1 cellular context compared by ENCODE assay signal in genomic region chr2:139259422-139260051, GRCh38.
TF ChIP-seq lines count a peak whose summit lies in the region.

No MANE protein-coding gene starts in this region.

TF ChIP-seq in HepG2, 621 proteins besides CTCF, POLR2A, EP300 and RAD21 (continued from another document and continues in another):
- no peak for TF ChIP-seq HNRNPLL (IDR thresholded peaks at IDR 0.05; ENCODE audit: low read depth, low read length, poor library complexity, severe bottlenecking)
- TF ChIP-seq MXD3 (CRISPR knock-in tag; IDR thresholded peaks at IDR 0.05) = no peak
- no peak for TF ChIP-seq POGK (CRISPR knock-in tag; conservative IDR thresholded peaks at IDR 0.05)
- TF ChIP-seq PRDM4 (CRISPR knock-in tag; IDR thresholded peaks at IDR 0.05; ENCODE audit: borderline replicate concordance) = no peak
- TF ChIP-seq HNRNPL (IDR thresholded peaks at IDR 0.05; ENCODE audit: low read depth, low read length) = no peak
- no peak for TF ChIP-seq PBX3 (CRISPR knock-in tag; IDR thresholded peaks at IDR 0.05; ENCODE audit: borderline replicate concordance)
- no peak for TF ChIP-seq SP4 (CRISPR knock-in tag; IDR thresholded peaks at IDR 0.05)
- no peak for TF ChIP-seq ZBTB38 (CRISPR knock-in tag; IDR thresholded peaks at IDR 0.05)
- peak; percentile 56 for TF ChIP-seq RERE (CRISPR knock-in tag; IDR thresholded peaks at IDR 0.05; ENCODE audit: low read depth)
- TF ChIP-seq ZNF282 (IDR thresholded peaks at IDR 0.05; ENCODE audit: partially characterized antibody) = no peak
- no peak for TF ChIP-seq HMG20B (CRISPR knock-in tag; conservative IDR thresholded peaks at IDR 0.05)
- TF ChIP-seq THRA (CRISPR knock-in tag; IDR thresholded peaks at IDR 0.05; ENCODE audit: borderline replicate concordance) = peak; percentile 96
- no peak for TF ChIP-seq HNRNPH1 (optimal IDR thresholded peaks at IDR 0.05; ENCODE audit: low read depth, low read length)
- TF ChIP-seq DRAP1 (CRISPR knock-in tag; IDR thresholded peaks at IDR 0.05) = no peak
- no peak for TF ChIP-seq SNAI1 (CRISPR knock-in tag; IDR thresholded peaks at IDR 0.05; ENCODE audit: borderline replicate concordance)
- TF ChIP-seq MLLT10 (CRISPR knock-in tag; IDR thresholded peaks at IDR 0.05) = no peak
- TF ChIP-seq JARID2 (CRISPR knock-in tag; IDR thresholded peaks at IDR 0.05; ENCODE audit: insufficient replicate concordance) = no peak
- TF ChIP-seq GLMP (CRISPR knock-in tag; IDR thresholded peaks at IDR 0.05; ENCODE audit: borderline replicate concordance) = no peak
- no peak for TF ChIP-seq TFE3 (CRISPR knock-in tag; IDR thresholded peaks at IDR 0.05)
- TF ChIP-seq ZNF780A (CRISPR knock-in tag; IDR thresholded peaks at IDR 0.05) = no peak
- no peak for TF ChIP-seq ZNF138 (CRISPR knock-in tag; IDR thresholded peaks at IDR 0.05; ENCODE audit: low read depth)
- no peak for TF ChIP-seq NFKBIZ (CRISPR knock-in tag; IDR thresholded peaks at IDR 0.05)
- no peak for TF ChIP-seq CBX2 (IDR thresholded peaks at IDR 0.05; ENCODE audit: low read depth, low read length)
- no peak for TF ChIP-seq CBX2 (CRISPR knock-in tag; IDR thresholded peaks at IDR 0.05; ENCODE audit: low read depth)
- TF ChIP-seq ZNF704 (CRISPR knock-in tag; IDR thresholded peaks at IDR 0.05; ENCODE audit: borderline replicate concordance) = no peak
- TF ChIP-seq POLR2AphosphoS2 (IDR thresholded peaks at IDR 0.05; ENCODE audit: low read depth, low read length) = no peak
- no peak for TF ChIP-seq MIER2 (CRISPR knock-in tag; IDR thresholded peaks at IDR 0.05)
- no peak for TF ChIP-seq ZNF761 (CRISPR knock-in tag; conservative IDR thresholded peaks at IDR 0.05)
- no peak for TF ChIP-seq GABPA (IDR thresholded peaks at IDR 0.05; ENCODE audit: low read depth, low read length)
- no peak for TF ChIP-seq GABPA (CRISPR knock-in tag; IDR thresholded peaks at IDR 0.05; ENCODE audit: low read depth)
- TF ChIP-seq ZNF501 (CRISPR knock-in tag; IDR thresholded peaks at IDR 0.05) = no peak
- TF ChIP-seq ZMYM3 (CRISPR knock-in tag; IDR thresholded peaks at IDR 0.05) = no peak
- TF ChIP-seq ZNF232 (CRISPR knock-in tag; IDR thresholded peaks at IDR 0.05; ENCODE audit: borderline replicate concordance) = no peak
- no peak for TF ChIP-seq HOXA7 (CRISPR knock-in tag; IDR thresholded peaks at IDR 0.05)
- TF ChIP-seq ZNF770 (CRISPR knock-in tag; IDR thresholded peaks at IDR 0.05) = no peak
- no peak for TF ChIP-seq ZSCAN30 (CRISPR knock-in tag; IDR thresholded peaks at IDR 0.05)
- TF ChIP-seq MEIS2 (CRISPR knock-in tag; IDR thresholded peaks at IDR 0.05) = no peak
- no peak for TF ChIP-seq ZNF335 (CRISPR knock-in tag; IDR thresholded peaks at IDR 0.05)
- TF ChIP-seq ZNF558 (CRISPR knock-in tag; IDR thresholded peaks at IDR 0.05; ENCODE audit: borderline replicate concordance) = no peak
- no peak for TF ChIP-seq ZNF749 (CRISPR knock-in tag; IDR thresholded peaks at IDR 0.05; ENCODE audit: borderline replicate concordance)
- no peak for TF ChIP-seq IKZF1 (IDR thresholded peaks at IDR 0.05)
- TF ChIP-seq KDM6A (CRISPR knock-in tag; IDR thresholded peaks at IDR 0.05; ENCODE audit: low read depth) = no peak
- no peak for TF ChIP-seq ZNF672 (CRISPR knock-in tag; IDR thresholded peaks at IDR 0.05)
- TF ChIP-seq ZSCAN25 (CRISPR knock-in tag; IDR thresholded peaks at IDR 0.05) = no peak
- peak; percentile 33 for TF ChIP-seq SAP130 (CRISPR knock-in tag; IDR thresholded peaks at IDR 0.05; ENCODE audit: low read depth)
- TF ChIP-seq TP53 (CRISPR knock-in tag; conservative IDR thresholded peaks at IDR 0.05) = no peak
- no peak for TF ChIP-seq CHD2 (IDR thresholded peaks at IDR 0.05; ENCODE audit: low read depth, low read length)
- TF ChIP-seq CREM (IDR thresholded peaks at IDR 0.05) = peak; percentile 49; the same call in 1 of the 2 replicates
- TF ChIP-seq CREM (CRISPR knock-in tag; IDR thresholded peaks at IDR 0.05) = no peak
